Comparison of ENCODE assay signal across 8 cellular contexts in genomic region chr3:45992820-45993219, GRCh38. TPM values are rescaled to one million over a fixed set of nuclear protein-coding genes. Genes with fewer than 3 reads are reported as not detected.
DNase-seq lines count a peak whose midpoint lies in the region; ATAC-seq lines count a peak whose summit lies in the region.

No MANE protein-coding gene starts in this region.

- ATAC-seq in HG02623 (IDR thresholded peaks at IDR 0.05; ENCODE audit: unreplicated experiment) (no peak), HG03460 (IDR thresholded peaks at IDR 0.05; ENCODE audit: unreplicated experiment) (no peak), GM21390 (IDR thresholded peaks at IDR 0.05; ENCODE audit: unreplicated experiment) (no peak)

- H3K4me1 ChIP-seq in rectal smooth muscle tissue (ENCODE audit: control insufficient read depth, insufficient read depth, low read length) = peaks cover 37% of the 10 kb centered on the region

- peaks cover 18% of the 10 kb centered on the region; the same call in 1 of the 2 replicates for H3K36me3 ChIP-seq in KOPT-K1 (ENCODE audit: insufficient read depth, low read length)
- H3K36me3 ChIP-seq in rectal smooth muscle tissue (ENCODE audit: control insufficient read depth, insufficient read depth, low read length) = no peaks in the 10 kb centered on the region

- DNase-seq in Daoy (ENCODE audit: low read depth) (peak; percentile 32), astrocyte of the hippocampus (ENCODE audit: low read depth, low spot score) (peak; percentile 90)
- DNase-seq in stimulated activated CD8-positive, alpha-beta memory T cell treated with anti-CD3 and anti-CD28 coated beads, Interleukin-4, amount 100 ng/mL, for 48 hours = no peak

- H3K9me3 ChIP-seq in KOPT-K1 (ENCODE audit: insufficient read depth, low read length, poor library complexity, severe bottlenecking) = no peaks in the 10 kb centered on the region

- no peaks in the 10 kb centered on the region for H3K27me3 ChIP-seq in rectal smooth muscle tissue (ENCODE audit: control insufficient read depth, insufficient read depth, low read length)

- no peak overlapping the region for H3K9ac ChIP-seq in rectal smooth muscle tissue (ENCODE audit: low read length)

- no peak overlapping the region for H3K4me3 ChIP-seq in rectal smooth muscle tissue (ENCODE audit: low read length)

- peak overlapping the region; percentile 90 for H3K27ac ChIP-seq in KOPT-K1 (ENCODE audit: low read depth, low read length, poor library complexity, severe bottlenecking)
- H3K27ac ChIP-seq in rectal smooth muscle tissue (ENCODE audit: low read depth, low read length) = peak overlapping the region; percentile 51

RNA-seq across cellular contexts. Expression of gene FYCO1, which starts 2.8 kb away (rescaled TPM):
- total RNA-seq in Daoy (2014; rRNA removed; shearing (Covaris generic)) = 2.6 and 3.3 TPM in 2 replicates

RNA-seq across cellular contexts. Expression of gene XCR1, which starts 34.5 kb away (rescaled TPM):
- not detected in 2 replicates for total RNA-seq in Daoy (2014; rRNA removed; shearing (Covaris generic))

RNA-seq across cellular contexts. Expression of gene CXCR6, which starts 49.6 kb away (rescaled TPM):
- not detected in 2 replicates for total RNA-seq in Daoy (2014; rRNA removed; shearing (Covaris generic))
